Comparison of ENCODE assay signal across 8 cellular contexts in the genomic region with DNA sequence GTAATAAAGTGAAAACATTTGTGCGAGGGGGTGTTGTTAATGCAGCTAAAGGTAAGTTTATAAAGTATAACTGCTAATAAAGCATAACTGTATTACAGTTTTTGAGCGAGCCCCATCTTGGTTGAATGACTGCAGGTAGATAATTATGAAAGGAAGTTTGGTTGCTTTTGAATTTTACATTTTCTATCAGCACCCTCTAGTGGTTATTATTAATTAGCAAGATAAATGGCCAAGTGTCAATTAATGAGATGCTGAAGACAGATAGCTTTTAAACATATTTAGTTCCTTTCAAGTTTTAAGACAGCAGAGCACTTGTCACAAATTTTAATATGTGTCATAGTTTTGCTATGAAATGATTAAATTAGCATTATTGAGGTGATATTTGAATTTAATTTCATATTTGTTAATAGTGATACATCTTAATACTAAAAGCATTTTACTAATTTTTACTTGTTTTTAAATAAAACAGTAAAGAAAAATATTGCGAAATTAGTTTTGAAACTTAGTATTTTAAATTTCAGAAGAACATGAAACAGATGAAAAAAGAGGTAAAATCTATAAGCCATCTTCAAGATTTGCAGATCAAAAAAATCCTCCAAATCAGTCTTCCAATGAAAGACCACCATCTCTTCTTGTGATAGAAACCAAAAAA.
DNase-seq lines count a peak whose midpoint lies in the region; ATAC-seq and FAIRE-seq lines count a peak whose summit lies in the region.

No MANE protein-coding gene starts in this region.

- peak; percentile 98 for FAIRE-seq in islet of Langerhans (lab: Jason Lieb, UNC)

- no peaks in the 10 kb centered on the region for H3K27me3 Mint-ChIP-seq in T-helper 2 cell treated with Interferon-gamma antibody and Interleukin-4, amounts not matched to agents 5 μg/mL and 100 μg/mL, for 36 hours (ENCODE audit: low read depth)

- peaks cover 19% of the 10 kb centered on the region for H3K4me1 Mint-ChIP-seq in T-helper 2 cell treated with Interferon-gamma antibody and Interleukin-4, amounts not matched to agents 5 μg/mL and 100 μg/mL, for 36 hours (ENCODE audit: low read depth)

- DNase-seq in ACHN (peak; percentile 27), RPMI8226 (peak; percentile 15), NCI-H1092 (lab: John Stamatoyannopoulos, UW) (no peak), 8988T (no peak)
- DNase-seq in T-helper 2 cell treated with Interferon-gamma antibody and Interleukin-4, amounts not matched to agents 5 μg/mL and 100 μg/mL, for 36 hours (ENCODE audit: low spot score), result no peak

- H3K36me3 Mint-ChIP-seq in T-helper 2 cell treated with Interferon-gamma antibody and Interleukin-4, amounts not matched to agents 5 μg/mL and 100 μg/mL, for 36 hours (ENCODE audit: low read depth), result peaks cover 47% of the 10 kb centered on the region

- no peak overlapping the region for H3K27ac Mint-ChIP-seq in T-helper 2 cell treated with Interferon-gamma antibody and Interleukin-4, amounts not matched to agents 5 μg/mL and 100 μg/mL, for 36 hours

- H3K4me3 Mint-ChIP-seq in T-helper 2 cell treated with Interferon-gamma antibody and Interleukin-4, amounts not matched to agents 5 μg/mL and 100 μg/mL, for 36 hours, result no peak overlapping the region

- peak; percentile 56 for ATAC-seq in GM18867 (IDR thresholded peaks at IDR 0.05; ENCODE audit: unreplicated experiment)
- no peak for ATAC-seq in HG03175 (IDR thresholded peaks at IDR 0.05; ENCODE audit: unreplicated experiment)

- no peaks in the 10 kb centered on the region for H3K9me3 Mint-ChIP-seq in T-helper 2 cell treated with Interferon-gamma antibody and Interleukin-4, amounts not matched to agents 5 μg/mL and 100 μg/mL, for 36 hours

- in situ Hi-C loops in ACHN (cut with HindIII; ENCODE audit: low pct_ligation_motif_present, low pct_unique_long_range_greater_than_20kb, low sequenced_read_pairs), result no loop called here

Comparison
In these comparisons a context has a peak if more than half of its experiments do, and no peak if none do; other contexts are left out.
1. DNase-seq: peak in ACHN (single experiment) and RPMI8226 (single experiment); none in T-helper 2 cell treated with Interferon-gamma antibody and Interleukin-4, amounts not matched to agents 5 μg/mL and 100 μg/mL, for 36 hours (single experiment), NCI-H1092 (single experiment) and 8988T (single experiment).